In genomic region chr19:4711211-4711610, GRCh38 we compare ENCODE assay signal across 16 cellular contexts.
"Had no signal": no experiment of that assay in that cellular context is flagged by ENCODE, and none has a peak within 500 bp of the region (broad histone marks: within the 10 kb centered on the region; RNA-seq: fewer than 3 reads in every experiment).

No MANE protein-coding gene starts in this region.

- H3K36me3 ChIP-seq: uterus had no signal

- H3K4me1 ChIP-seq: colonic mucosa, uterus had no signal

- DNase-seq: activated CD8-positive, alpha-beta memory T cell treated with anti-CD3 and anti-CD28 coated beads, Interleukin-2, amount 50 U/mL, for 48 hours; activated naive CD4-positive, alpha-beta T cell; colonic mucosa; effector CD4-positive, alpha-beta T cell; foreskin melanocyte; naive B cell; stimulated activated CD4-positive, alpha-beta T cell treated with anti-CD3 and anti-CD28 coated beads, Interleukin-15, amount 100 ng/mL, for 24 hours; stimulated activated CD4-positive, alpha-beta T cell treated with anti-CD3 and anti-CD28 coated beads, Interleukin-4, amount 100 ng/mL, for 4 hours; T-helper 2 cell; tibial artery; uterus had no signal

- H3K4me3 ChIP-seq: ascending aorta, cardiac muscle cell, colonic mucosa, tibial artery, uterus had no signal

- H3K9me3 Mint-ChIP-seq: activated T-helper 1 cell treated with anti-CD3 and anti-CD28 coated beads, Interleukin-12 subunit alpha, Interleukin-12 subunit beta, Interleukin-2, Interleukin-4 antibody, amounts not matched to agents 30 ng/mL and 10 ng/mL and 1 ng/mL, durations not matched to agents 14 hours and 24 hours and 36 hours; naive B cell had no signal

- H3K27ac ChIP-seq: cardiac muscle cell, colonic mucosa, neutrophil had no signal

- H3K9me3 ChIP-seq: ascending aorta, colonic mucosa, neutrophil, tibial artery, uterus had no signal

- H3K27me3 ChIP-seq: ascending aorta, cardiac muscle cell, colonic mucosa, neutrophil, tibial artery, uterus had no signal

- H3K27me3 Mint-ChIP-seq: naive B cell had no signal

- H3K27ac Mint-ChIP-seq: activated T-helper 1 cell treated with anti-CD3 and anti-CD28 coated beads, Interleukin-12 subunit alpha, Interleukin-12 subunit beta, Interleukin-2, Interleukin-4 antibody, amounts not matched to agents 30 ng/mL and 10 ng/mL and 1 ng/mL, durations not matched to agents 14 hours and 24 hours and 36 hours; naive B cell had no signal

- H3K4me3 Mint-ChIP-seq: activated T-helper 1 cell treated with anti-CD3 and anti-CD28 coated beads, Interleukin-12 subunit alpha, Interleukin-12 subunit beta, Interleukin-2, Interleukin-4 antibody, amounts not matched to agents 30 ng/mL and 10 ng/mL and 1 ng/mL, durations not matched to agents 14 hours and 24 hours and 36 hours; naive B cell had no signal

- ATAC-seq: activated CD4-positive, CD25-positive, alpha-beta regulatory T cell treated with anti-CD3 and anti-CD28 coated beads, Interleukin-2, amount 50 U/mL, for 24 hours had no signal
